ENCODE assay signal across 1 cellular context in genomic region chr4:121777625-121778024, GRCh38.
TF ChIP-seq lines count a peak whose summit lies in the region.

No MANE protein-coding gene starts in this region.

TF ChIP-seq in SK-N-SH, 30 proteins besides CTCF, POLR2A, EP300 and RAD21 (continued from another document):
- TF ChIP-seq, protein P1, sequence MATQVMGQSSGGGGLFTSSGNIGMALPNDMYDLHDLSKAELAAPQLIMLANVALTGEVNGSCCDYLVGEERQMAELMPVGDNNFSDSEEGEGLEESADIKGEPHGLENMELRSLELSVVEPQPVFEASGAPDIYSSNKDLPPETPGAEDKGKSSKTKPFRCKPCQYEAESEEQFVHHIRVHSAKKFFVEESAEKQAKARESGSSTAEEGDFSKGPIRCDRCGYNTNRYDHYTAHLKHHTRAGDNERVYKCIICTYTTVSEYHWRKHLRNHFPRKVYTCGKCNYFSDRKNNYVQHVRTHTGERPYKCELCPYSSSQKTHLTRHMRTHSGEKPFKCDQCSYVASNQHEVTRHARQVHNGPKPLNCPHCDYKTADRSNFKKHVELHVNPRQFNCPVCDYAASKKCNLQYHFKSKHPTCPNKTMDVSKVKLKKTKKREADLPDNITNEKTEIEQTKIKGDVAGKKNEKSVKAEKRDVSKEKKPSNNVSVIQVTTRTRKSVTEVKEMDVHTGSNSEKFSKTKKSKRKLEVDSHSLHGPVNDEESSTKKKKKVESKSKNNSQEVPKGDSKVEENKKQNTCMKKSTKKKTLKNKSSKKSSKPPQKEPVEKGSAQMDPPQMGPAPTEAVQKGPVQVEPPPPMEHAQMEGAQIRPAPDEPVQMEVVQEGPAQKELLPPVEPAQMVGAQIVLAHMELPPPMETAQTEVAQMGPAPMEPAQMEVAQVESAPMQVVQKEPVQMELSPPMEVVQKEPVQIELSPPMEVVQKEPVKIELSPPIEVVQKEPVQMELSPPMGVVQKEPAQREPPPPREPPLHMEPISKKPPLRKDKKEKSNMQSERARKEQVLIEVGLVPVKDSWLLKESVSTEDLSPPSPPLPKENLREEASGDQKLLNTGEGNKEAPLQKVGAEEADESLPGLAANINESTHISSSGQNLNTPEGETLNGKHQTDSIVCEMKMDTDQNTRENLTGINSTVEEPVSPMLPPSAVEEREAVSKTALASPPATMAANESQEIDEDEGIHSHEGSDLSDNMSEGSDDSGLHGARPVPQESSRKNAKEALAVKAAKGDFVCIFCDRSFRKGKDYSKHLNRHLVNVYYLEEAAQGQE (IDR thresholded peaks at IDR 0.05; ENCODE audit: low read depth, low read length): no peak
- TF ChIP-seq MXI1 (IDR thresholded peaks at IDR 0.05; ENCODE audit: low read depth, low read length) (no peak), GATA2 (CRISPR knock-in tag; IDR thresholded peaks at IDR 0.05) (no peak), ELF1 (IDR thresholded peaks at IDR 0.05) (no peak)
- TF ChIP-seq, protein P2, sequence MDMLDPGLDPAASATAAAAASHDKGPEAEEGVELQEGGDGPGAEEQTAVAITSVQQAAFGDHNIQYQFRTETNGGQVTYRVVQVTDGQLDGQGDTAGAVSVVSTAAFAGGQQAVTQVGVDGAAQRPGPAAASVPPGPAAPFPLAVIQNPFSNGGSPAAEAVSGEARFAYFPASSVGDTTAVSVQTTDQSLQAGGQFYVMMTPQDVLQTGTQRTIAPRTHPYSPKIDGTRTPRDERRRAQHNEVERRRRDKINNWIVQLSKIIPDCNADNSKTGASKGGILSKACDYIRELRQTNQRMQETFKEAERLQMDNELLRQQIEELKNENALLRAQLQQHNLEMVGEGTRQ (IDR thresholded peaks at IDR 0.05; ENCODE audit: borderline replicate concordance, low read depth, low read length): no peak
